In genomic region chr2:26144953-26145680, GRCh38 we compare ENCODE assay signal across 8 cellular contexts. TPM values are rescaled to one million over a fixed set of nuclear protein-coding genes. Genes with fewer than 3 reads are reported as not detected.
DNase-seq lines count a peak whose midpoint lies in the region; ATAC-seq, FAIRE-seq and TF ChIP-seq lines count a peak whose summit lies in the region.

No MANE protein-coding gene starts in this region.

- DNase-seq in DMS114 treated with DMSO at 0.1 percent for 48 hours (lab: John Stamatoyannopoulos, UW; ENCODE audit: unreplicated experiment), result peak; percentile 72
- DNase-seq in Jurkat, Clone E6-1 (ENCODE audit: low read depth, low spot score), result peak; percentile 65
- DNase-seq in RWPE1 (ENCODE audit: low spot score), result peak; percentile 59
- DNase-seq in activated gamma-delta T cell treated with anti-CD3 and anti-CD28 coated beads, Interleukin-2, amount 50 U/mL, for 16 hours (ENCODE audit: low read depth), result peak; percentile 49
- DNase-seq in glomerular endothelial cell (ENCODE audit: extremely low read depth, low read depth, low spot score), result peak; percentile 16
- DNase-seq in pancreas, result peak in 5 of 6 donors; percentile 49 to 71 (median 55)
- no peak for DNase-seq in type B pancreatic cell (ENCODE audit: extremely low spot score, unreplicated experiment)

- peaks cover 4 to 8% (median 7%) of the 10 kb centered on the region in 3 donors for H3K4me1 ChIP-seq in pancreas

- no peak overlapping the region for H3K27ac ChIP-seq in RWPE1
- H3K27ac ChIP-seq in pancreas, result peak overlapping the region in 2 of 4 donors; percentile 58 to 66

- H3K4me1 Mint-ChIP-seq in type B pancreatic cell (ENCODE audit: unreplicated experiment), result peaks cover 5% of the 10 kb centered on the region

- 14 to 18% methylated on average over 11 of the region's 11 CpGs for WGBS in pancreas, 2 donors

- peaks cover 14% of the 10 kb centered on the region for H3K27me3 Mint-ChIP-seq in type B pancreatic cell

- intact Hi-C loops in pancreas (cut with DNase I), result loop anchor here in 2 of 3 donors (5.0 to 10.0 kb wide), 3 partner anchors 153 to 193 kb away; partner anchors contain the start of gene KIF3C (in 1 of the 2)

- no peaks in the 10 kb centered on the region for H3K27me3 ChIP-seq in pancreas

- TF ChIP-seq CTCF in RWPE1 (conservative IDR thresholded peaks at IDR 0.05; ENCODE audit: low read depth) (peak; percentile 81), pancreas (IDR thresholded peaks at IDR 0.05) (peak; percentile 18 to 62 (median 48)), type B pancreatic cell (conservative IDR thresholded peaks at IDR 0.05) (peak; percentile 89)

- no peak overlapping the region for H3K4me3 ChIP-seq in Jurkat, Clone E6-1 (ENCODE audit: low read length)
- peak overlapping the region in 1 of 4 donors; percentile 15 for H3K4me3 ChIP-seq in pancreas

- H3K36me3 Mint-ChIP-seq in type B pancreatic cell, result no peaks in the 10 kb centered on the region

- no peaks in the 10 kb centered on the region for H3K36me3 ChIP-seq in pancreas

- no peaks in the 10 kb centered on the region for H3K9me3 ChIP-seq in pancreas

- no peak overlapping the region for H3K27ac Mint-ChIP-seq in type B pancreatic cell

- CTCF ChIA-PET in RWPE1 (lab: Yijun Ruan, JAX), result interaction anchor here (0.6 to 1.4 kb wide), 9 partner anchors 28 to 1506 kb away, joined by 3 to 6 read pairs (median 4); no protein-coding TSS in a partner anchor

- no peak for FAIRE-seq in pancreas (lab: Jason Lieb, UNC)

- ATAC-seq in pancreas, result peak; percentile 78 to 93 (median 88)
- no peak for ATAC-seq in HG02759 (IDR thresholded peaks at IDR 0.05; ENCODE audit: unreplicated experiment)

- H3K4me3 Mint-ChIP-seq in type B pancreatic cell, result no peak overlapping the region

- H3K9me3 Mint-ChIP-seq in type B pancreatic cell, result no peaks in the 10 kb centered on the region

- POLR2A ChIA-PET in RWPE1 (lab: Yijun Ruan, JAX; ENCODE audit: low non-redundant PET), result no interaction called here

RNA-seq across cellular contexts. Expression of gene GAREM2, which starts 27.8 kb away (rescaled TPM):
- 10.2 TPM for polyA plus RNA-seq in Jurkat, Clone E6-1 (2012; ENCODE audit: insufficient read depth, insufficient read length)
- 3.4 and 4.6 TPM in 2 replicates for total RNA-seq in glomerular endothelial cell
- 1 to 10 TPM; 1.2 to 4.0 (median 2.6) TPM for total RNA-seq in pancreas
- 1 to 10 TPM; 1.1 TPM for polyA plus RNA-seq in pancreas
- total RNA-seq in type B pancreatic cell (ENCODE audit: low replicate concordance), result 3.1 and 16.9 TPM in 2 replicates
